ENCODE assay signal across 9 cellular contexts in genomic region chr9:123360161-123361085, GRCh38. TPM values are rescaled to one million over a fixed set of nuclear protein-coding genes. Genes with fewer than 3 reads are reported as not detected.
DNase-seq lines count a peak whose midpoint lies in the region; ATAC-seq and TF ChIP-seq lines count a peak whose summit lies in the region.
"Had no signal": no experiment of that assay in that cellular context is flagged by ENCODE, and none has a peak within 500 bp of the region (broad histone marks: within the 10 kb centered on the region; RNA-seq: fewer than 3 reads in every experiment).

No MANE protein-coding gene starts in this region.

- DNase-seq in left ventricle myocardium superior (peak; percentile 56), left ventricle myocardium inferior (no peak), RWPE1 (ENCODE audit: low spot score) (no peak), foreskin keratinocyte (no peak), psoas muscle (no peak)
- DNase-seq in stimulated activated CD4-positive, alpha-beta T cell treated with anti-CD3 and anti-CD28 coated beads, Interleukin-4, amount 100 ng/mL, for 24 hours, result peak; percentile 36
- DNase-seq: gastrocnemius medialis had no signal

- CTCF ChIA-PET in RWPE1 (lab: Yijun Ruan, JAX), result interaction anchor here (0.6 to 1.6 kb wide), 4 partner anchors 10 to 25 kb away, joined by 3 to 10 read pairs (median 5); no protein-coding TSS in a partner anchor

- WGBS in psoas muscle, 3 donors, result 34 to 41% (median 41%) methylated on average over 20 to 22 of the region's 22 CpGs

- ATAC-seq in left ventricle myocardium superior (peak; percentile 33), foreskin keratinocyte (peak; percentile 6), HG03196 (IDR thresholded peaks at IDR 0.05; ENCODE audit: unreplicated experiment) (no peak), psoas muscle (no peak), GM19397 (IDR thresholded peaks at IDR 0.05; ENCODE audit: unreplicated experiment) (no peak)

- TF ChIP-seq CTCF in left ventricle myocardium inferior (IDR thresholded peaks at IDR 0.05; ENCODE audit: borderline replicate concordance), result no peak
- no peak for TF ChIP-seq CTCF in RWPE1 (conservative IDR thresholded peaks at IDR 0.05; ENCODE audit: low read depth)
- TF ChIP-seq CTCF in foreskin keratinocyte (conservative IDR thresholded peaks at IDR 0.05), result no peak
- TF ChIP-seq CTCF in psoas muscle (IDR thresholded peaks at IDR 0.05), result no peak

- H3K27ac ChIP-seq in left ventricle myocardium inferior (replicated peaks) (no peak overlapping the region), RWPE1 (peak overlapping the region; percentile 3; the same call in 1 of the 2 replicates), foreskin keratinocyte (no peak overlapping the region), psoas muscle (no peak overlapping the region)
- H3K27ac ChIP-seq: gastrocnemius medialis had no signal

- POLR2A ChIA-PET in RWPE1 (lab: Yijun Ruan, JAX; ENCODE audit: low non-redundant PET), result interaction anchor here (0.6 kb wide), 1 partner anchor 541 kb away, joined by 3 read pairs; no protein-coding TSS in a partner anchor

- H3K4me3 ChIP-seq in left ventricle myocardium inferior, result no peak overlapping the region
- H3K4me3 ChIP-seq in psoas muscle, result no peak overlapping the region
- H3K4me3 ChIP-seq: gastrocnemius medialis had no signal

- H3K9me3 ChIP-seq in left ventricle myocardium inferior (replicated peaks) (no peaks in the 10 kb centered on the region), psoas muscle (no peaks in the 10 kb centered on the region)
- H3K9me3 ChIP-seq: gastrocnemius medialis had no signal

- H3K36me3 ChIP-seq in left ventricle myocardium inferior (no peaks in the 10 kb centered on the region), psoas muscle (ENCODE audit: insufficient read depth in 1 of 2, low read depth in 1 of 2) (no peaks in the 10 kb centered on the region)
- H3K36me3 ChIP-seq: gastrocnemius medialis had no signal

- intact Hi-C loops in left ventricle myocardium superior (cut with micrococcal nuclease) (no loop called here), left ventricle myocardium inferior (cut with micrococcal nuclease) (no loop called here), psoas muscle (cut with DNase I) (no loop called here)

- peaks cover 50% of the 10 kb centered on the region for H3K27me3 ChIP-seq in left ventricle myocardium inferior (ENCODE audit: low read depth)
- H3K27me3 ChIP-seq in foreskin keratinocyte, result peaks cover 27% of the 10 kb centered on the region
- H3K27me3 ChIP-seq in psoas muscle (ENCODE audit: insufficient read depth in 3 of 3, low read length in 2 of 3), result peaks cover 0 to 1% (median 0%) of the 10 kb centered on the region in 3 donors
- H3K27me3 ChIP-seq: gastrocnemius medialis had no signal

- H3K4me1 ChIP-seq in left ventricle myocardium inferior (no peaks in the 10 kb centered on the region), foreskin keratinocyte (no peaks in the 10 kb centered on the region), psoas muscle (no peaks in the 10 kb centered on the region)
- H3K4me1 ChIP-seq: gastrocnemius medialis had no signal

RNA-seq across cellular contexts. Expression of gene CRB2, which starts 4.4 kb away (rescaled TPM):
- total RNA-seq in left ventricle myocardium superior (0.79 TPM), left ventricle myocardium inferior (not detected), foreskin keratinocyte (not detected in 2 replicates), psoas muscle (under 1 TPM in 1 of 4 donors, not detected in 3; 0.05 TPM)
- polyA plus RNA-seq in foreskin keratinocyte (not detected in 2 replicates), psoas muscle (under 1 TPM in 2 of 3 donors, not detected in 1; 0.01 to 0.03 TPM)
- total RNA-seq: gastrocnemius medialis had no signal

Comparison
In these comparisons a context has a peak if more than half of its experiments do, and no peak if none do; other contexts are left out.
1. DNase-seq: peak in left ventricle myocardium superior (single experiment) and stimulated activated CD4-positive, alpha-beta T cell treated with anti-CD3 and anti-CD28 coated beads, Interleukin-4, amount 100 ng/mL, for 24 hours (single experiment); none in left ventricle myocardium inferior (single experiment), RWPE1 (single experiment), foreskin keratinocyte (0 of 2) and psoas muscle (0 of 2).
2. ATAC-seq: peak in left ventricle myocardium superior (single experiment) and foreskin keratinocyte (single experiment); none in HG03196 (single experiment), psoas muscle (0 of 4) and GM19397 (single experiment).